ENCODE assay signal across 12 cellular contexts in the genomic region with DNA sequence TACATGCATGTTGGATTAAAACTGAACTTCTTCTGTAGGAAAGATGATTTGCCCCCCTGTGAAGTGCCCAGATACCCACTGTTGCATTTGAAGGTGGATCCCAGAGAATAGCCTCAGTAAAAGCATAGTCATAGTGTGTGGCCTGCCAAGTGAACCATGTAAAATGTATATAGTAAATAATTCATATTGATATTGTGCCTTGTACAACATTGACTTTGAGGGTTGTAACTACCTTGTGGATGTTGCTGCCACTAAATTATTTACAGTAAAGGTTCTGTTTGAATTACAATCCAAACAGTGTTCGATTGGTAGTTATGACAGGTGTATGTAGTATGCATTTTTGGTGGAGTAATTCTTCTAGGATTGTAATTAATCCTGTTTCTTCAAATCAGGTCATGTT. TPM values are rescaled to one million over a fixed set of nuclear protein-coding genes. Genes with fewer than 3 reads are reported as not detected.
A peak's percentile ranks its signal among the peaks of the same experiment; 100 is the strongest.
DNase-seq lines count a peak whose midpoint lies in the region; ATAC-seq and TF ChIP-seq lines count a peak whose summit lies in the region.
"Had no signal": no experiment of that assay in that cellular context is flagged by ENCODE, and none has a peak within 500 bp of the region (broad histone marks: within the 10 kb centered on the region; RNA-seq: fewer than 3 reads in every experiment).

No MANE protein-coding gene starts in this region.

- TF ChIP-seq CTCF in 22Rv1 (IDR thresholded peaks at IDR 0.05), result no peak

- no peak for ATAC-seq in T-helper 17 cell
- ATAC-seq in left colon, result peak; percentile 67
- ATAC-seq in HG03095 (IDR thresholded peaks at IDR 0.05; ENCODE audit: unreplicated experiment), result no peak
- no peak for ATAC-seq in GM18511 (IDR thresholded peaks at IDR 0.05; ENCODE audit: unreplicated experiment)

- peaks cover 72% of the 10 kb centered on the region for H3K4me1 Mint-ChIP-seq in T-helper 17 cell

- no peaks in the 10 kb centered on the region for H3K27me3 Mint-ChIP-seq in T-helper 17 cell

- intact Hi-C loops in left colon (cut with DNase I, micrococcal nuclease), result no loop called here

- peaks cover 8% of the 10 kb centered on the region for H3K36me3 Mint-ChIP-seq in T-helper 17 cell (ENCODE audit: low read depth)

- H3K27ac Mint-ChIP-seq in T-helper 17 cell, result peak overlapping the region; percentile 99

- no peak overlapping the region for H3K4me3 Mint-ChIP-seq in T-helper 17 cell

- DNase-seq in COLO668 (lab: John Stamatoyannopoulos, UW; ENCODE audit: unreplicated experiment), result peak; percentile 16
- no peak for DNase-seq in T-helper 17 cell
- DNase-seq in left colon, result no peak
- DNase-seq in SHP77 treated with DMSO at 0.1 percent for 48 hours (lab: John Stamatoyannopoulos, UW), result no peak
- no peak for DNase-seq in DMS 273 treated with DMSO at 0.1 percent for 48 hours (lab: John Stamatoyannopoulos, UW)
- DNase-seq: BE2C; NCI-H1048; NCI-H446 treated with DMSO at 0.1 percent for 48 hours; stimulated activated CD4-positive, alpha-beta T cell treated with anti-CD3 and anti-CD28 coated beads, Interleukin-2, amount 100 ng/mL, for 48 hours had no signal

- H3K27ac ChIP-seq in 22Rv1, result peak overlapping the region; percentile 79

- H3K9me3 ChIP-seq in T-helper 17 cell (ENCODE audit: control insufficient read depth, low read length, poor library complexity, severe bottlenecking), result no peaks in the 10 kb centered on the region
- H3K9me3 ChIP-seq: BE2C had no signal

RNA-seq across cellular contexts. Expression of a gene that starts 19.2 kb away (rescaled TPM):
- total RNA-seq in T-helper 17 cell, result 10 to 100 TPM; 83.8 to 92.7 TPM
- 1 to 10 TPM; 3.6 to 8.0 TPM for total RNA-seq in left colon

Comparison
In these comparisons a context has a peak if more than half of its experiments do, and no peak if none do; other contexts are left out.
1. RNA of a gene that starts 19.2 kb away (total RNA-seq): 83.8 to 92.7 TPM in T-helper 17 cell; 3.6 to 8.0 TPM in left colon; every median in the first group is over 4 times any median in the second.